In the genomic region with DNA sequence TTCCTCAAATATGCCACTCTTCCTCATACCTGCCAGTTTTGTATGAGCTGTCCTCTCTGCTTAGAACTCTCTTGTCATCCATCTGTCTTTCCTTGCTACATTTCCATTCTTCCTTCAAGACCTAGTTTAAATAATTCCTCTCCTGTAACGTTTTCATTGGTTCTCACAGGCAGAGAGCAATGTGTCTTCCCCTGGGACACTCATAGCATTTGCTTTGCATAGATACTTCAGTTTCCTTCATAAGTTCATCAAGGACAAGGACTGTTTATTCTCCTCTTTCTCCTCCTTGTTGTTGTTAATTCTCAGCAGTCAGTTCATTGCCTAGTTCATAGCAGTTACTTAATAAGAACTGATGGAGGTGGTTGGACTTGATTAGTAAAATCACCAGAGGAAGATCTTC, we compare ENCODE assay signal across 13 cellular contexts. TPM values are rescaled to one million over a fixed set of nuclear protein-coding genes. Genes with fewer than 3 reads are reported as not detected.
DNase-seq lines count a peak whose midpoint lies in the region; ATAC-seq and TF ChIP-seq lines count a peak whose summit lies in the region.
"Had no signal": no experiment of that assay in that cellular context is flagged by ENCODE, and none has a peak within 500 bp of the region (broad histone marks: within the 10 kb centered on the region; RNA-seq: fewer than 3 reads in every experiment).

No MANE protein-coding gene starts in this region.

- POLR2A ChIA-PET in activated CD4-positive, alpha-beta T cell treated with anti-CD3 and anti-CD28 coated beads for 36 hours (lab: Charles Lee) = no interaction called here
- POLR2A ChIA-PET in IMR-90 (lab: Charles Lee; ENCODE audit: unreplicated experiment) = no interaction called here

- no peaks in the 10 kb centered on the region for H3K9me3 Mint-ChIP-seq in activated CD4-positive, alpha-beta T cell treated with anti-CD3 and anti-CD28 coated beads for 36 hours (ENCODE audit: low read depth)
- no peaks in the 10 kb centered on the region for H3K9me3 Mint-ChIP-seq in central memory CD8-positive, alpha-beta T cell

- TF ChIP-seq CTCF in IMR-90 (conservative IDR thresholded peaks at IDR 0.05; ENCODE audit: low read depth, low read length) (no peak), neural cell (IDR thresholded peaks at IDR 0.05; ENCODE audit: poor library complexity, severe bottlenecking) (no peak), coronary artery (IDR thresholded peaks at IDR 0.05) (no peak), foreskin keratinocyte (conservative IDR thresholded peaks at IDR 0.05) (no peak)

- H3K79me2 ChIP-seq in neural cell (replicated peaks; ENCODE audit: insufficient read depth, low read length) = peaks cover 26% of the 10 kb centered on the region

- H3K56ac ChIP-seq in IMR-90 (ENCODE audit: extremely low read depth, insufficient read depth, low read length) = no peak overlapping the region

- H3K4me1 ChIP-seq in IMR-90 (ENCODE audit: control insufficient read depth, insufficient read depth, low read length) = peaks cover 2% of the 10 kb centered on the region; the same call in 1 of the 2 replicates
- H3K4me1 ChIP-seq in foreskin keratinocyte = peaks cover 14% of the 10 kb centered on the region
- H3K4me1 ChIP-seq: A549 had no signal

- TF ChIP-seq RAD21 in IMR-90 (IDR thresholded peaks at IDR 0.05; ENCODE audit: low read length) = no peak
- TF ChIP-seq RAD21 in neural cell (conservative IDR thresholded peaks at IDR 0.05) = no peak

- H3K9me3 ChIP-seq in IMR-90 (ENCODE audit: control insufficient read depth, insufficient read depth, low read length) (no peaks in the 10 kb centered on the region), neural cell (ENCODE audit: low read length) (no peaks in the 10 kb centered on the region)
- H3K9me3 ChIP-seq: A549, esophagus muscularis mucosa, lower lobe of right lung, pancreas had no signal

- H3K36me3 ChIP-seq in IMR-90 (ENCODE audit: control insufficient read depth, insufficient read depth, low read length) (no peaks in the 10 kb centered on the region), neural cell (ENCODE audit: insufficient read depth, low read length) (peaks cover 6% of the 10 kb centered on the region)
- H3K36me3 ChIP-seq: pancreas had no signal

- no peak overlapping the region for H2BK15ac ChIP-seq in IMR-90 (ENCODE audit: low read depth, low read length)

- CTCF ChIA-PET in activated CD4-positive, alpha-beta T cell treated with anti-CD3 and anti-CD28 coated beads for 36 hours (lab: Charles Lee) = interaction anchor here (0.6 kb wide), 1 partner anchor 249 kb away, joined by 4 read pairs; no protein-coding TSS in a partner anchor
- CTCF ChIA-PET in IMR-90 (lab: Yijun Ruan, JAX) = no interaction called here

- H2AFZ ChIP-seq in IMR-90 (replicated peaks; ENCODE audit: low read length, poor library complexity) (no peak overlapping the region), neural cell (ENCODE audit: low read depth, low read length) (no peak overlapping the region)

- H3K9me1 ChIP-seq in IMR-90 (ENCODE audit: insufficient read depth, low read length) = peaks cover under 1% of the 10 kb centered on the region; the same call in 1 of the 2 replicates

- H4K91ac ChIP-seq in IMR-90 (ENCODE audit: insufficient read depth, low read depth, low read length) = no peak overlapping the region

- H3K14ac ChIP-seq in IMR-90 (replicated peaks; ENCODE audit: low read depth, low read length) = peak overlapping the region; percentile 34; the same call in 1 of the 2 replicates

- no peak overlapping the region for H4K8ac ChIP-seq in IMR-90 (ENCODE audit: low read depth in 2 of 2, low read length in 2 of 2)

- H3K4me3 ChIP-seq in IMR-90 (ENCODE audit: insufficient read depth, low read depth, low read length) (no peak overlapping the region), neural cell (ENCODE audit: low read length) (peak overlapping the region; percentile 41), coronary artery (no peak overlapping the region)
- H3K4me3 ChIP-seq: A549, esophagus muscularis mucosa, lower lobe of right lung, pancreas had no signal

- H3K4me2 ChIP-seq in IMR-90 (ENCODE audit: low read depth, low read length) (no peak overlapping the region; the same call in 1 of the 2 replicates), neural cell (ENCODE audit: low read length) (peak overlapping the region; percentile 27)
- H3K4me2 ChIP-seq: A549 had no signal

- H3K4ac ChIP-seq in IMR-90 (ENCODE audit: low read depth, low read length) = no peak overlapping the region

- H4K5ac ChIP-seq in IMR-90 (ENCODE audit: low read depth, low read length) = no peak overlapping the region

- dilution Hi-C loops in IMR-90 (cut with HindIII; ENCODE audit: low sequenced_read_pairs, unreplicated experiment) = no loop called here

- peaks cover 18 to 53% of the 10 kb centered on the region in 2 experiments for H3K79me1 ChIP-seq in IMR-90 (ENCODE audit: low read depth in 1 of 2, low read length in 2 of 2)

- H3K9ac ChIP-seq in IMR-90 (ENCODE audit: low read depth, low read length) (no peak overlapping the region), neural cell (ENCODE audit: low read length) (peak overlapping the region; percentile 48)

- no peak for TF ChIP-seq POLR2A in IMR-90 (IDR thresholded peaks at IDR 0.05; ENCODE audit: low read depth, low read length)

- no TSS peak for BruUV-seq in IMR-90 (replicated peaks; lab: Mats Ljungman, UMichigan)

- no peaks in the 10 kb centered on the region for H3K9me2 ChIP-seq in neural cell (ENCODE audit: insufficient read depth, low read length)

- H3K4me3 Mint-ChIP-seq in activated CD4-positive, alpha-beta T cell treated with anti-CD3 and anti-CD28 coated beads for 36 hours = no peak overlapping the region
- H3K4me3 Mint-ChIP-seq in central memory CD8-positive, alpha-beta T cell = peak overlapping the region; percentile 0

- in situ Hi-C loops in IMR-90 (cut with MboI; ENCODE audit: low sequenced_read_pairs) = no loop called here

- 38% methylated on average over 1 of the region's 1 CpG; no CpG with 5 or more reads in 1 of the 2 experiments for WGBS in IMR-90 (ENCODE audit: extremely low coverage in 2 of 2, insufficient read length in 1 of 2), 2 experiments

- H3F3A ChIP-seq in neural cell (ENCODE audit: insufficient read depth, low read length, poor library complexity, severe bottlenecking) = no peaks in the 10 kb centered on the region

- no peaks in the 10 kb centered on the region for H3K27me3 Mint-ChIP-seq in activated CD4-positive, alpha-beta T cell treated with anti-CD3 and anti-CD28 coated beads for 36 hours
- H3K27me3 Mint-ChIP-seq in central memory CD8-positive, alpha-beta T cell = no peaks in the 10 kb centered on the region

- H3K27ac Mint-ChIP-seq in activated CD4-positive, alpha-beta T cell treated with anti-CD3 and anti-CD28 coated beads for 36 hours = peak overlapping the region; percentile 6
- no peak overlapping the region for H3K27ac Mint-ChIP-seq in central memory CD8-positive, alpha-beta T cell (ENCODE audit: low read depth)

- H4K20me1 ChIP-seq in IMR-90 (ENCODE audit: insufficient read depth, low read length) (peaks cover 14% of the 10 kb centered on the region; the same call in 1 of the 2 replicates), neural cell (ENCODE audit: insufficient read depth) (no peaks in the 10 kb centered on the region)

- H2BK120ac ChIP-seq in IMR-90 (ENCODE audit: low read depth, low read length) = no peak overlapping the region

- peaks cover 13% of the 10 kb centered on the region for H3K36me3 Mint-ChIP-seq in activated CD4-positive, alpha-beta T cell treated with anti-CD3 and anti-CD28 coated beads for 36 hours (ENCODE audit: low read depth)
- peaks cover 19% of the 10 kb centered on the region for H3K36me3 Mint-ChIP-seq in central memory CD8-positive, alpha-beta T cell (ENCODE audit: insufficient read depth)

- H2BK5ac ChIP-seq in IMR-90 (ENCODE audit: low read depth, low read length, poor library complexity, severe bottlenecking) = peak overlapping the region; percentile 10

- intact Hi-C loops in activated CD4-positive, alpha-beta T cell treated with anti-CD3 and anti-CD28 coated beads for 36 hours (cut with DNase I, micrococcal nuclease) = no loop called here
- intact Hi-C loops in IMR-90 (cut with micrococcal nuclease) = loop anchor here (5.0 kb wide), 1 partner anchor 34 kb away; no protein-coding TSS in a partner anchor

- TF ChIP-seq EP300 in neural cell (conservative IDR thresholded peaks at IDR 0.05; ENCODE audit: poor library complexity, severe bottlenecking) = peak; percentile 78

- H2AK9ac ChIP-seq in IMR-90 (replicated peaks; ENCODE audit: low read depth, low read length, poor library complexity) = no peak overlapping the region

- no peak overlapping the region for H3K18ac ChIP-seq in IMR-90 (ENCODE audit: low read depth, low read length)

- peaks cover 58% of the 10 kb centered on the region for H3K4me1 Mint-ChIP-seq in activated CD4-positive, alpha-beta T cell treated with anti-CD3 and anti-CD28 coated beads for 36 hours
- peaks cover 43% of the 10 kb centered on the region for H3K4me1 Mint-ChIP-seq in central memory CD8-positive, alpha-beta T cell

- no peak overlapping the region for H3K27ac ChIP-seq in IMR-90 (ENCODE audit: insufficient read depth, low read length)
- peak overlapping the region; percentile 74 for H3K27ac ChIP-seq in neural cell (ENCODE audit: low read length)
- no peak overlapping the region for H3K27ac ChIP-seq in coronary artery
- no peak overlapping the region for H3K27ac ChIP-seq in foreskin keratinocyte
- H3K27ac ChIP-seq: A549, esophagus muscularis mucosa, lower lobe of right lung, pancreas had no signal

- no peak for DNase-seq in activated CD4-positive, alpha-beta T cell treated with anti-CD3 and anti-CD28 coated beads for 36 hours
- no peak for DNase-seq in activated CD4-positive, alpha-beta T cell treated with anti-CD3 and anti-CD28 coated beads for 48 hours
- DNase-seq in IMR-90 (no peak), coronary artery (ENCODE audit: low spot score) (no peak), glomerular visceral epithelial cell (ENCODE audit: extremely low spot score) (no peak), foreskin keratinocyte (no peak)
- DNase-seq in central memory CD8-positive, alpha-beta T cell (ENCODE audit: low spot score in 2 of 2) = no peak
- DNase-seq: lower lobe of right lung, NCI-H2029 treated with DMSO at 0.1 percent for 48 hours, pancreas had no signal

- no peak for ATAC-seq in activated CD4-positive, alpha-beta T cell treated with anti-CD3 and anti-CD28 coated beads for 36 hours
- peak; percentile 36 for ATAC-seq in IMR-90 (ENCODE audit: low read depth)
- ATAC-seq in central memory CD8-positive, alpha-beta T cell (replicated peaks; ENCODE audit: extremely low read depth, poor library complexity, severe bottlenecking) = no peak
- ATAC-seq in foreskin keratinocyte = no peak
- ATAC-seq: A549, lower lobe of right lung, pancreas had no signal

- no peak overlapping the region for H2BK20ac ChIP-seq in IMR-90 (ENCODE audit: low read depth, low read length)

- no peak overlapping the region for H2AK5ac ChIP-seq in IMR-90 (ENCODE audit: low read depth, low read length)

- H3K23ac ChIP-seq in IMR-90 (ENCODE audit: low read depth, low read length) = 0 out of 2 replicates have a peak overlapping the region, but pooled peaks have one; percentile 41

- H3K27me3 ChIP-seq in IMR-90 (ENCODE audit: control insufficient read depth, insufficient read depth, low read length) (no peaks in the 10 kb centered on the region), neural cell (ENCODE audit: insufficient read depth, low read depth, low read length) (no peaks in the 10 kb centered on the region), foreskin keratinocyte (no peaks in the 10 kb centered on the region)
- H3K27me3 ChIP-seq: esophagus muscularis mucosa, pancreas had no signal

RNA-seq across cellular contexts. Expression of a gene that starts 10.6 kb away (rescaled TPM):
- 10 to 100 TPM; 46.8 to 52.8 TPM for total RNA-seq in activated CD4-positive, alpha-beta T cell treated with anti-CD3 and anti-CD28 coated beads for 36 hours
- total RNA-seq in IMR-90 (2012; rRNA removed) (13.8 and 17.2 TPM in 2 replicates), foreskin keratinocyte (18.4 and 20.4 TPM in 2 replicates)
- polyA plus RNA-seq in IMR-90 (2012; rRNA removed) (9.9 and 10.4 TPM in 2 replicates), neural cell (37.5 and 40.4 TPM in 2 replicates), foreskin keratinocyte (2.9 and 3.4 TPM in 2 replicates)
- 2.9 and 3.9 TPM in 2 replicates for polyA plus RNA-seq in IMR-90 (2012; cell fraction: cytosol; rRNA removed)
- 23.5 and 47.5 TPM in 2 replicates for polyA plus RNA-seq in IMR-90 (2012; cell fraction: nucleus; rRNA removed; ENCODE audit: low replicate concordance)
- 74.0 and 99.9 TPM in 2 replicates for polyA minus RNA-seq in neural cell
